18 cellular contexts compared by ENCODE assay signal in genomic region chr3:32614956-32615355, GRCh38. TPM values are rescaled to one million over a fixed set of nuclear protein-coding genes. Genes with fewer than 3 reads are reported as not detected.
DNase-seq lines count a peak whose midpoint lies in the region; ATAC-seq, FAIRE-seq and TF ChIP-seq lines count a peak whose summit lies in the region.
"Had no signal": no experiment of that assay in that cellular context is flagged by ENCODE, and none has a peak within 500 bp of the region (broad histone marks: within the 10 kb centered on the region; RNA-seq: fewer than 3 reads in every experiment).

No MANE protein-coding gene starts in this region.

- H3K4me3 ChIP-seq in astrocyte of the spinal cord (ENCODE audit: low read depth, low read length) = no peak overlapping the region
- H3K4me3 ChIP-seq in psoas muscle = no peak overlapping the region
- H3K4me3 ChIP-seq: BLaER1, right atrium auricular region, vagina had no signal

- 27 to 31% (median 27%) methylated on average over 2 of the region's 2 CpGs for WGBS in psoas muscle, 3 donors

- H3K36me3 Mint-ChIP-seq in effector memory CD8-positive, alpha-beta T cell (ENCODE audit: insufficient read depth) = peaks cover 3% of the 10 kb centered on the region
- H3K36me3 Mint-ChIP-seq: stimulated activated naive B cell treated with anti-CD40 and anti-IgM and Interleukin-4, amounts not matched to agents 10 μg/mL and 1 μg/mL and 100 μg/mL, for 72 hours had no signal

- H3K9me3 ChIP-seq in psoas muscle = no peaks in the 10 kb centered on the region
- H3K9me3 ChIP-seq: vagina had no signal

- H3K27ac ChIP-seq in psoas muscle = no peak overlapping the region
- H3K27ac ChIP-seq: BLaER1, right atrium auricular region, vagina had no signal

- no peaks in the 10 kb centered on the region for H3K27me3 ChIP-seq in psoas muscle (ENCODE audit: insufficient read depth in 3 of 3, low read length in 2 of 3)
- H3K27me3 ChIP-seq: BLaER1, right atrium auricular region, vagina had no signal

- in situ Hi-C loops in astrocyte of the spinal cord (cut with HindIII; ENCODE audit: low sequenced_read_pairs) = no loop called here

- no peaks in the 10 kb centered on the region for H3K4me1 ChIP-seq in psoas muscle
- H3K4me1 ChIP-seq: right atrium auricular region, vagina had no signal

- no peak overlapping the region for H3K27ac Mint-ChIP-seq in effector memory CD8-positive, alpha-beta T cell
- H3K27ac Mint-ChIP-seq: activated naive CD8-positive, alpha-beta T cell treated with anti-CD3 and anti-CD28 coated beads for 36 hours; dendritic cell treated with granulocyte-macrophage colony-stimulating factor and Interleukin-4, amounts not matched to agents 40 ng/mL and 50 ng/mL, for 4 days; stimulated activated naive B cell treated with anti-CD40 and anti-IgM and Interleukin-4, amounts not matched to agents 10 μg/mL and 1 μg/mL and 100 μg/mL, for 72 hours had no signal

- no peaks in the 10 kb centered on the region for H3K4me1 Mint-ChIP-seq in effector memory CD8-positive, alpha-beta T cell (ENCODE audit: low read depth in 2 of 2)
- H3K4me1 Mint-ChIP-seq: activated naive CD8-positive, alpha-beta T cell treated with anti-CD3 and anti-CD28 coated beads for 36 hours; stimulated activated naive B cell treated with anti-CD40 and anti-IgM and Interleukin-4, amounts not matched to agents 10 μg/mL and 1 μg/mL and 100 μg/mL, for 72 hours had no signal

- ATAC-seq in effector memory CD8-positive, alpha-beta T cell (replicated peaks) = no peak
- no peak for ATAC-seq in psoas muscle
- ATAC-seq: stimulated activated naive B cell treated with anti-CD40 and anti-IgM and Interleukin-4, amounts not matched to agents 10 μg/mL and 1 μg/mL and 100 μg/mL, for 72 hours had no signal

- H3K4me3 Mint-ChIP-seq in effector memory CD8-positive, alpha-beta T cell = no peak overlapping the region
- H3K4me3 Mint-ChIP-seq: activated naive CD8-positive, alpha-beta T cell treated with anti-CD3 and anti-CD28 coated beads for 36 hours; dendritic cell treated with granulocyte-macrophage colony-stimulating factor and Interleukin-4, amounts not matched to agents 40 ng/mL and 50 ng/mL, for 4 days; stimulated activated naive B cell treated with anti-CD40 and anti-IgM and Interleukin-4, amounts not matched to agents 10 μg/mL and 1 μg/mL and 100 μg/mL, for 72 hours had no signal

- no peak for FAIRE-seq in HTR-8/SVneo (lab: Jason Lieb, UNC)

- H3K9me3 Mint-ChIP-seq in effector memory CD8-positive, alpha-beta T cell = peaks cover 0 to 3% of the 10 kb centered on the region in 2 donors
- H3K9me3 Mint-ChIP-seq: dendritic cell treated with granulocyte-macrophage colony-stimulating factor and Interleukin-4, amounts not matched to agents 40 ng/mL and 50 ng/mL, for 4 days had no signal

- peaks cover 12 to 29% of the 10 kb centered on the region in 2 donors for H3K27me3 Mint-ChIP-seq in effector memory CD8-positive, alpha-beta T cell

- H3K36me3 ChIP-seq in psoas muscle (ENCODE audit: insufficient read depth in 1 of 2, low read depth in 1 of 2) = no peaks in the 10 kb centered on the region
- H3K36me3 ChIP-seq: BLaER1, right atrium auricular region, vagina had no signal

- intact Hi-C loops in psoas muscle (cut with DNase I) = no loop called here

- TF ChIP-seq CTCF in astrocyte of the spinal cord (IDR thresholded peaks at IDR 0.05; ENCODE audit: low read depth, low read length) (no peak), psoas muscle (IDR thresholded peaks at IDR 0.05) (no peak)

- peak; percentile 80 for DNase-seq in AG08396 (ENCODE audit: low spot score)
- peak; percentile 57 for DNase-seq in HTR-8/SVneo (ENCODE audit: insufficient read length, low spot score)
- DNase-seq in astrocyte of the spinal cord (ENCODE audit: low read depth, low spot score) = peak; percentile 56
- DNase-seq in foreskin melanocyte = peak; percentile 29
- DNase-seq in activated naive CD4-positive, alpha-beta T cell treated with anti-CD3 and anti-CD28 coated beads, Interleukin-2, amount 50 U/mL, for 16 hours = no peak
- no peak for DNase-seq in Kasumi-1 (lab: John Stamatoyannopoulos, UW)
- DNase-seq in effector memory CD8-positive, alpha-beta T cell = no peak
- DNase-seq in psoas muscle = no peak
- DNase-seq: activated naive CD8-positive, alpha-beta T cell treated with anti-CD3 and anti-CD28 coated beads for 36 hours; glutamatergic neuron; H7; stimulated activated CD4-positive, alpha-beta T cell treated with anti-CD3 and anti-CD28 coated beads, Interleukin-4, amount 100 ng/mL, for 24 hours; stimulated activated naive B cell treated with anti-CD40 and anti-IgM and Interleukin-4, amounts not matched to agents 10 μg/mL and 1 μg/mL and 100 μg/mL, for 72 hours; SW 1271 had no signal

RNA-seq across cellular contexts. Expression of gene DYNC1LI1, which starts 44.3 kb away (rescaled TPM):
- total RNA-seq in psoas muscle = 10 to 100 TPM; 44.0 to 50.4 (median 47.4) TPM
- 10 to 100 TPM; 37.4 to 56.8 (median 40.6) TPM for polyA plus RNA-seq in psoas muscle

Comparison
In these comparisons a context has a peak if more than half of its experiments do, and no peak if none do; other contexts are left out.
1. DNase-seq: peak in AG08396 (single experiment), HTR-8/SVneo (single experiment), astrocyte of the spinal cord (single experiment) and foreskin melanocyte (single experiment); none in activated naive CD4-positive, alpha-beta T cell treated with anti-CD3 and anti-CD28 coated beads, Interleukin-2, amount 50 U/mL, for 16 hours (single experiment), Kasumi-1 (0 of 2), effector memory CD8-positive, alpha-beta T cell (0 of 3) and psoas muscle (0 of 2).